14 cellular contexts compared by ENCODE assay signal in the genomic region with DNA sequence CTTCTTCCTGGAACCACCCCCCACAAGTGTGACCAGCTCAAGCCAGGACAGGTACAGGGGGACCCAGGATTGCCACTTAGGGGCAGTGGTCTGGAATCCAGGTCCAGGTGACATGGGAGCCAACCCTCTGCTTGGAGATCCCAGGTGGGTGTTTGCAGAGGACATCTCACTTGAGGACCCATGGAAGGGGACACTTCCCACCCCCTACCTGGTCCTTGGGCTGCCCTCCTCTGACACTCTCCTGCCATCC.
DNase-seq lines count a peak whose midpoint lies in the region; ATAC-seq and TF ChIP-seq lines count a peak whose summit lies in the region.
"Had no signal": no experiment of that assay in that cellular context is flagged by ENCODE, and none has a peak within 500 bp of the region (broad histone marks: within the 10 kb centered on the region; RNA-seq: fewer than 3 reads in every experiment).

No MANE protein-coding gene starts in this region.

- no peak for TF ChIP-seq POLR2A in body of pancreas (IDR thresholded peaks at IDR 0.05)
- no peak for TF ChIP-seq POLR2A in right lobe of liver (IDR thresholded peaks at IDR 0.05)
- no peak for TF ChIP-seq POLR2A in stomach (IDR thresholded peaks at IDR 0.05)

- no peaks in the 10 kb centered on the region for H3K27me3 ChIP-seq in body of pancreas
- H3K27me3 ChIP-seq in right lobe of liver, result no peaks in the 10 kb centered on the region
- peaks cover 0 to 8% (median 7%) of the 10 kb centered on the region in 3 donors for H3K27me3 ChIP-seq in stomach

- H3K4me3 ChIP-seq in HEK293 (ENCODE audit: low read depth, low read length) (no peak overlapping the region), body of pancreas (no peak overlapping the region), right lobe of liver (peak overlapping the region; percentile 39 to 64 (median 48)), stomach (peak overlapping the region in 2 of 4 donors; percentile 6 to 11)

- H3K9me3 ChIP-seq in HEK293 (ENCODE audit: control insufficient read depth, insufficient read depth, low read depth, low read length) (no peaks in the 10 kb centered on the region), body of pancreas (no peaks in the 10 kb centered on the region), right lobe of liver (no peaks in the 10 kb centered on the region), stomach (no peaks in the 10 kb centered on the region)

- intact Hi-C loops in body of pancreas (cut with DNase I), result no loop called here
- intact Hi-C loops in right lobe of liver (cut with DNase I), result no loop called here
- intact Hi-C loops in stomach (cut with DNase I; ENCODE audit: low total_unique reads), result no loop called here

- ATAC-seq in body of pancreas (no peak), right lobe of liver (no peak)
- ATAC-seq in naive thymus-derived CD8-positive, alpha-beta T cell, result no peak
- ATAC-seq: activated CD8-positive, alpha-beta T cell treated with anti-CD3 and anti-CD28 coated beads, Interleukin-2, amount 10 ng/mL, durations not matched to agents 7 days and 5 days had no signal

- no peak overlapping the region for H3K4me3 Mint-ChIP-seq in naive thymus-derived CD8-positive, alpha-beta T cell
- H3K4me3 Mint-ChIP-seq: activated CD8-positive, alpha-beta T cell treated with anti-CD3 and anti-CD28 coated beads, Interleukin-2, amount 10 ng/mL, durations not matched to agents 7 days and 5 days; activated naive CD4-positive, alpha-beta T cell treated with anti-CD3 and anti-CD28 coated beads for 36 hours; CD4-positive, alpha-beta T cell; immature natural killer cell; nephron had no signal

- no peaks in the 10 kb centered on the region for H3K9me3 Mint-ChIP-seq in naive thymus-derived CD8-positive, alpha-beta T cell
- H3K9me3 Mint-ChIP-seq: activated naive CD4-positive, alpha-beta T cell treated with anti-CD3 and anti-CD28 coated beads for 36 hours; CD4-positive, alpha-beta T cell; immature natural killer cell; nephron had no signal

- peak overlapping the region; percentile 39; the same call in 1 of the 2 replicates for H3K27ac ChIP-seq in HEK293 (ENCODE audit: extremely low read depth, low read depth, low read length)
- peak overlapping the region; percentile 90 to 95 (median 92) for H3K27ac ChIP-seq in body of pancreas
- peak overlapping the region; percentile 94 to 100 (median 95) for H3K27ac ChIP-seq in right lobe of liver
- H3K27ac ChIP-seq in stomach, result peak overlapping the region; percentile 84 to 94 (median 93)

- H3K4me1 ChIP-seq in HEK293 (ENCODE audit: control insufficient read depth, insufficient read depth, low read length), result peaks cover 41% of the 10 kb centered on the region
- H3K4me1 ChIP-seq in body of pancreas, result peaks cover 79% of the 10 kb centered on the region
- H3K4me1 ChIP-seq in right lobe of liver, result peaks cover 0 to 47% (median 15%) of the 10 kb centered on the region in 4 donors
- H3K4me1 ChIP-seq in stomach, result peaks cover 49 to 81% (median 69%) of the 10 kb centered on the region in 4 donors

- POLR2A ChIA-PET in HEK293 (lab: Yijun Ruan, JAX), result interaction anchor here (3.8 kb wide), 1 partner anchor 31 kb away, joined by 25 read pairs; no protein-coding TSS in a partner anchor
- POLR2A ChIA-PET in naive thymus-derived CD8-positive, alpha-beta T cell (lab: Charles Lee), result no interaction called here

- TF ChIP-seq CTCF in HEK293 (tag by site-specific recombination; IDR thresholded peaks at IDR 0.05), result no peak
- TF ChIP-seq CTCF in body of pancreas (IDR thresholded peaks at IDR 0.05), result no peak
- no peak for TF ChIP-seq CTCF in right lobe of liver (IDR thresholded peaks at IDR 0.05)
- TF ChIP-seq CTCF in stomach (IDR thresholded peaks at IDR 0.05), result no peak

- CTCF ChIA-PET in HEK293 (lab: Yijun Ruan, JAX), result interaction anchor here (0.9 to 1.4 kb wide), 2 partner anchors 45 to 208 kb away, joined by 3 to 4 read pairs; no protein-coding TSS in a partner anchor

- H3K36me3 Mint-ChIP-seq in naive thymus-derived CD8-positive, alpha-beta T cell, result no peaks in the 10 kb centered on the region
- H3K36me3 Mint-ChIP-seq: immature natural killer cell had no signal

- H3K36me3 ChIP-seq in HEK293 (ENCODE audit: control insufficient read depth in 2 of 2, insufficient read depth in 1 of 2, low read length in 2 of 2) (peaks cover 0 to 4% of the 10 kb centered on the region in 2 experiments; a peak in 1 of 3 replicates), body of pancreas (replicated peaks in 1 of 2; ENCODE audit: insufficient read depth in 1 of 2, low read depth in 2 of 2) (no peaks in the 10 kb centered on the region), right lobe of liver (no peaks in the 10 kb centered on the region), stomach (no peaks in the 10 kb centered on the region)

- H3K27ac Mint-ChIP-seq in naive thymus-derived CD8-positive, alpha-beta T cell, result peak overlapping the region in 1 of 10 donors; percentile 1
- H3K27ac Mint-ChIP-seq: activated CD8-positive, alpha-beta T cell treated with anti-CD3 and anti-CD28 coated beads, Interleukin-2, amount 10 ng/mL, durations not matched to agents 7 days and 5 days; activated naive CD4-positive, alpha-beta T cell treated with anti-CD3 and anti-CD28 coated beads for 36 hours; CD4-positive, alpha-beta T cell; immature natural killer cell had no signal

- TF ChIP-seq EP300 in stomach (IDR thresholded peaks at IDR 0.05), result no peak

- H3K4me1 Mint-ChIP-seq in naive thymus-derived CD8-positive, alpha-beta T cell, result peaks cover 4 to 17% (median 9%) of the 10 kb centered on the region in 4 donors

- DNase-seq in body of pancreas (no peak), right lobe of liver (no peak), stomach (no peak), NCI-H1436 (lab: John Stamatoyannopoulos, UW) (no peak), NCI-H2196 (lab: John Stamatoyannopoulos, UW; ENCODE audit: unreplicated experiment) (no peak)
- no peak for DNase-seq in activated CD4-positive, alpha-beta T cell treated with anti-CD3 and anti-CD28 coated beads for 1 hour
- DNase-seq in naive thymus-derived CD8-positive, alpha-beta T cell, result no peak
- DNase-seq: activated CD8-positive, alpha-beta T cell treated with anti-CD3 and anti-CD28 coated beads, Interleukin-2, amount 10 ng/mL, durations not matched to agents 7 days and 5 days; activated naive CD4-positive, alpha-beta T cell treated with anti-CD3 and anti-CD28 coated beads for 36 hours; CD4-positive, alpha-beta T cell; immature natural killer cell; T-helper 9 cell had no signal

- H3K27me3 Mint-ChIP-seq in naive thymus-derived CD8-positive, alpha-beta T cell, result peaks cover 0 to 11% (median 8%) of the 10 kb centered on the region in 5 donors

TF ChIP-seq in HEK293, 187 proteins besides CTCF, POLR2A, EP300 and RAD21:
- TF ChIP-seq ZNF585B (tag by site-specific recombination; IDR thresholded peaks at IDR 0.05) (no peak), GLIS2 (tag by site-specific recombination; IDR thresholded peaks at IDR 0.05) (peak; percentile 57), ZNF433 (tag by site-specific recombination; IDR thresholded peaks at IDR 0.05; ENCODE audit: low read depth) (no peak)

Comparison
In these comparisons a context has a peak if more than half of its experiments do, and no peak if none do; other contexts are left out.
1. H3K27ac ChIP-seq: peak in every context shown above with its lines; median percentile 95 in right lobe of liver; 93 in stomach; 92 in body of pancreas; 39 in HEK293.
2. H3K4me3 ChIP-seq: peak in right lobe of liver (3 of 3); none in HEK293 (single experiment) and body of pancreas (0 of 2).